ENCODE assay signal across 9 cellular contexts in genomic region chr1:2192031-2192995, GRCh38. TPM values are rescaled to one million over a fixed set of nuclear protein-coding genes. Genes with fewer than 3 reads are reported as not detected.
DNase-seq lines count a peak whose midpoint lies in the region; ATAC-seq and TF ChIP-seq lines count a peak whose summit lies in the region.
"Had no signal": no experiment of that assay in that cellular context is flagged by ENCODE, and none has a peak within 500 bp of the region (broad histone marks: within the 10 kb centered on the region; RNA-seq: fewer than 3 reads in every experiment).

No MANE protein-coding gene starts in this region.

- ATAC-seq in activated naive CD8-positive, alpha-beta T cell treated with anti-CD3 and anti-CD28 coated beads, Interleukin-2, amount 50 U/mL, for 24 hours: no peak
- ATAC-seq in HG03460 (IDR thresholded peaks at IDR 0.05; ENCODE audit: unreplicated experiment): no peak
- ATAC-seq in HG02642 (IDR thresholded peaks at IDR 0.05; ENCODE audit: poor library complexity, unreplicated experiment): no peak

- H3K9me3 ChIP-seq in HEK293 (ENCODE audit: control insufficient read depth, insufficient read depth, low read depth, low read length): no peaks in the 10 kb centered on the region
- no peaks in the 10 kb centered on the region for H3K9me3 ChIP-seq in spleen

- no peaks in the 10 kb centered on the region for H3K27me3 ChIP-seq in spleen (replicated peaks in 1 of 7)

- 73 to 88% (median 84%) methylated on average over 26 to 30 of the region's 30 CpGs for WGBS in spleen, 5 donors

- intact Hi-C loops in spleen (cut with DNase I; ENCODE audit: low total_unique reads): no loop called here

- no peaks in the 10 kb centered on the region for H3K9me3 Mint-ChIP-seq in activated naive CD8-positive, alpha-beta T cell treated with anti-CD3 and anti-CD28 coated beads, Interleukin-2, amount 50 U/mL, for 24 hours

- H3K4me3 ChIP-seq in HEK293 (ENCODE audit: low read depth, low read length): no peak overlapping the region
- H3K4me3 ChIP-seq in spleen: no peak overlapping the region

- peak overlapping the region; percentile 32 for H3K4me3 Mint-ChIP-seq in activated naive CD8-positive, alpha-beta T cell treated with anti-CD3 and anti-CD28 coated beads, Interleukin-2, amount 50 U/mL, for 24 hours

- H3K27ac ChIP-seq in HEK293 (ENCODE audit: extremely low read depth, low read depth, low read length): no peak overlapping the region
- H3K27ac ChIP-seq in spleen: peak overlapping the region in 5 of 8 donors; percentile 37 to 97 (median 92)

- TF ChIP-seq CTCF in HEK293 (tag by site-specific recombination; IDR thresholded peaks at IDR 0.05) (no peak), spleen (IDR thresholded peaks at IDR 0.05 in 8 of 11, conservative IDR thresholded peaks at IDR 0.05 in 3 of 11) (no peak)

- peaks cover 0 to 33% of the 10 kb centered on the region in 2 experiments; a peak in 2 of 3 replicates for H3K36me3 ChIP-seq in HEK293 (ENCODE audit: control insufficient read depth in 2 of 2, insufficient read depth in 1 of 2, low read length in 2 of 2)
- H3K36me3 ChIP-seq in spleen: peaks cover 0 to 19% (median 0%) of the 10 kb centered on the region in 6 donors

- TF ChIP-seq POLR2A in spleen (IDR thresholded peaks at IDR 0.05): no peak

- H3K27me3 Mint-ChIP-seq in activated naive CD8-positive, alpha-beta T cell treated with anti-CD3 and anti-CD28 coated beads, Interleukin-2, amount 50 U/mL, for 24 hours: no peaks in the 10 kb centered on the region

- no peaks in the 10 kb centered on the region for H3K36me3 Mint-ChIP-seq in activated naive CD8-positive, alpha-beta T cell treated with anti-CD3 and anti-CD28 coated beads, Interleukin-2, amount 50 U/mL, for 24 hours (ENCODE audit: low read depth)

- POLR2A ChIA-PET in HEK293 (lab: Yijun Ruan, JAX): no interaction called here

- H3K4me1 Mint-ChIP-seq in activated naive CD8-positive, alpha-beta T cell treated with anti-CD3 and anti-CD28 coated beads, Interleukin-2, amount 50 U/mL, for 24 hours: peaks cover 20% of the 10 kb centered on the region

- H3K4me1 ChIP-seq in HEK293 (ENCODE audit: control insufficient read depth, insufficient read depth, low read length) (no peaks in the 10 kb centered on the region), spleen (peaks cover 16 to 69% (median 53%) of the 10 kb centered on the region in 6 donors)

- CTCF ChIA-PET in HEK293 (lab: Yijun Ruan, JAX): interaction anchor here (0.6 to 1.8 kb wide), 5 partner anchors 18 to 189 kb away, joined by 3 to 6 read pairs (median 5); no protein-coding TSS in a partner anchor

- no peak for DNase-seq in activated naive CD8-positive, alpha-beta T cell treated with anti-CD3 and anti-CD28 coated beads, Interleukin-2, amount 50 U/mL, for 24 hours
- DNase-seq in inferior parietal cortex (ENCODE audit: extremely low spot score): peak; percentile 58
- DNase-seq in spleen: no peak
- no peak for DNase-seq in DMS 273 (lab: John Stamatoyannopoulos, UW; ENCODE audit: unreplicated experiment)
- DNase-seq in activated gamma-delta T cell (lab: John Stamatoyannopoulos, UW): no peak
- DNase-seq: NCI-H69 had no signal

- peak overlapping the region; percentile 65 for H3K27ac Mint-ChIP-seq in activated naive CD8-positive, alpha-beta T cell treated with anti-CD3 and anti-CD28 coated beads, Interleukin-2, amount 50 U/mL, for 24 hours

TF ChIP-seq in HEK293, 187 proteins besides CTCF, POLR2A, EP300 and RAD21:
- TF ChIP-seq ZNF660 (tag by site-specific recombination; IDR thresholded peaks at IDR 0.05) (no peak), ZNF10 (tag by site-specific recombination; IDR thresholded peaks at IDR 0.05) (0 out of 2 replicates have a peak, but pooled peaks have one; percentile 20), GLIS1 (tag by site-specific recombination; IDR thresholded peaks at IDR 0.05) (no peak), ZNF121 (tag by site-specific recombination; IDR thresholded peaks at IDR 0.05) (peak; percentile 87), ZBTB8A (tag by site-specific recombination; IDR thresholded peaks at IDR 0.05) (peak; percentile 43; the same call in 1 of the 2 replicates), ZBTB6 (tag by site-specific recombination; IDR thresholded peaks at IDR 0.05) (peak; percentile 24; the same call in 1 of the 2 replicates), KLF8 (tag by site-specific recombination; IDR thresholded peaks at IDR 0.05) (peak; percentile 31; the same call in 1 of the 2 replicates), ZNF274 (IDR thresholded peaks at IDR 0.05; ENCODE audit: low read length) (no peak), ZNF274 (tag by site-specific recombination; IDR thresholded peaks at IDR 0.05; ENCODE audit: borderline replicate concordance) (no peak)

RNA-seq across cellular contexts. Expression of gene FAAP20, which starts 2.3 kb away (rescaled TPM):
- 10 to 100 TPM; 20.6 to 64.0 (median 46.6) TPM for total RNA-seq in spleen
- polyA plus RNA-seq in spleen: 100 to 1,000 TPM in 1 of 3 donors, 10 to 100 TPM in 2; 66.8 to 113 (median 94.1) TPM

RNA-seq across cellular contexts. Expression of gene SKI, which starts 35.8 kb away (rescaled TPM):
- 10 to 100 TPM; 47.4 to 100.0 (median 64.0) TPM for total RNA-seq in spleen
- polyA plus RNA-seq in spleen: 10 to 100 TPM in 1 of 3 donors, 1 to 10 TPM in 2; 4.4 to 16.8 (median 6.5) TPM
